9 cellular contexts compared by ENCODE assay signal in the genomic region with DNA sequence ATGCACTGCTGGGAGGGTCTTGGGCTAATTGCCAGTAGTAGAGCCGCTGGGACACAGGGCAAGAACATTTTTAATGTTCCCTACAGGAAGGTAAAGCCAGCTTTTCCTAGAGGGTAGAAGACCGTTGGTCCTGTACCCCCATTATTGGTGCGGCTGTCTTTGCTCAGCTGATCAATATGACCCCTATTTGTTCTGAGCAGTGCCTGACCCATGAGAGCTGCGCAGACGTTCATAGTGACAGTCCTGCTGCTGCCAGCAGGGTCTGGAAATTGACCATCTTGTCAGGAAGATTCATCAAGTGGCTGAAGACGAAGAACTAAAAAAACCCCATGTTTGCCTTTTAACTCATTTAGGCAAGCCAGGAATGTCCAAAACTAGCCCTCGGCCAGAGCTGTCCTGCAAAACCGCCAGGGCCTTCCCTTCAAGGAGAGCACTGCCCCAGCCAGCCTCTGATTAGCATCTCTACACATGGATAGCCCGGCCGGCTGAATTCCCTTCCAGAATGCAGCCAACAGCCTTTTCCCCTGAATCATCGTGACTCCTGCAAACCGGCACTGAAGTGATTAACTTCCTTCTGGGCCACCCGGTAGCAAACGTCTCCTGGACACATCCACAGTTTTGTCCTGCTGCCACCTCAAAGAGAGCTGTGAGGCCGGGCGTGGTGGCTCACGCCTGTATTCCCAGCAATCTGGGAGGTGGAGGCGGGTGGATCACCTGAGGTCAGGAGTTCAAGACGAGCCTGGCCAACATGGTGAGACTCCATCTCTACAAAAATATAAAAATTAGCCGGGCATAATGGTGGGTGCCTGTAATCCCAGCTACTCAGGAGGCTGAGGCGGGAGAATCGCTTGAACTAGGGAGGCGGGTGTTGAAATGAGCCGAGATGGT. TPM values are rescaled to one million over a fixed set of nuclear protein-coding genes. Genes with fewer than 3 reads are reported as not detected.
DNase-seq lines count a peak whose midpoint lies in the region; ATAC-seq and TF ChIP-seq lines count a peak whose summit lies in the region.
"Had no signal": no experiment of that assay in that cellular context is flagged by ENCODE, and none has a peak within 500 bp of the region (broad histone marks: within the 10 kb centered on the region; RNA-seq: fewer than 3 reads in every experiment).

No MANE protein-coding gene starts in this region.

- no peak for TF ChIP-seq CTCF in astrocyte of the cerebellum (IDR thresholded peaks at IDR 0.05; ENCODE audit: low read depth, low read length, missing control alignments)
- TF ChIP-seq CTCF in type B pancreatic cell (conservative IDR thresholded peaks at IDR 0.05) = peak; percentile 20

- no peak for ATAC-seq in HG02884 (IDR thresholded peaks at IDR 0.05; ENCODE audit: unreplicated experiment)

- H3K4me3 Mint-ChIP-seq in type B pancreatic cell = no peak overlapping the region
- no peak overlapping the region for H3K4me3 Mint-ChIP-seq in activated naive CD4-positive, alpha-beta T cell treated with anti-CD3 and anti-CD28 coated beads, Interleukin-2, amount 10 ng/mL, durations not matched to agents 7 days and 5 days
- no peak overlapping the region for H3K4me3 Mint-ChIP-seq in activated T-helper 2 cell treated with anti-CD3 and anti-CD28 coated beads, Interferon-gamma antibody, Interleukin-2, Interleukin-4, amounts not matched to agents 10 μg/mL and 5 μg/mL and 100 μg/mL, durations not matched to agents 14 hours and 24 hours and 36 hours (ENCODE audit: low read depth)
- H3K4me3 Mint-ChIP-seq: memory B cell had no signal

- CTCF ChIA-PET in activated naive CD4-positive, alpha-beta T cell treated with anti-CD3 and anti-CD28 coated beads, Interleukin-2, amount 10 ng/mL, durations not matched to agents 7 days and 5 days (lab: Charles Lee) = no interaction called here

- H3K36me3 Mint-ChIP-seq in type B pancreatic cell = no peaks in the 10 kb centered on the region
- H3K36me3 Mint-ChIP-seq in activated naive CD4-positive, alpha-beta T cell treated with anti-CD3 and anti-CD28 coated beads, Interleukin-2, amount 10 ng/mL, durations not matched to agents 7 days and 5 days = no peaks in the 10 kb centered on the region
- no peaks in the 10 kb centered on the region for H3K36me3 Mint-ChIP-seq in activated T-helper 2 cell treated with anti-CD3 and anti-CD28 coated beads, Interferon-gamma antibody, Interleukin-2, Interleukin-4, amounts not matched to agents 10 μg/mL and 5 μg/mL and 100 μg/mL, durations not matched to agents 14 hours and 24 hours and 36 hours (ENCODE audit: low read depth)

- no peak overlapping the region for H3K4me3 ChIP-seq in astrocyte of the cerebellum (ENCODE audit: low read depth, low read length)

- peaks cover 4% of the 10 kb centered on the region for H3K9me3 Mint-ChIP-seq in type B pancreatic cell
- peaks cover 2% of the 10 kb centered on the region for H3K9me3 Mint-ChIP-seq in activated naive CD4-positive, alpha-beta T cell treated with anti-CD3 and anti-CD28 coated beads, Interleukin-2, amount 10 ng/mL, durations not matched to agents 7 days and 5 days
- H3K9me3 Mint-ChIP-seq in activated T-helper 2 cell treated with anti-CD3 and anti-CD28 coated beads, Interferon-gamma antibody, Interleukin-2, Interleukin-4, amounts not matched to agents 10 μg/mL and 5 μg/mL and 100 μg/mL, durations not matched to agents 14 hours and 24 hours and 36 hours = no peaks in the 10 kb centered on the region

- in situ Hi-C loops in astrocyte of the cerebellum (cut with HindIII; ENCODE audit: low sequenced_read_pairs) = no loop called here

- intact Hi-C loops in activated T-helper 2 cell treated with anti-CD3 and anti-CD28 coated beads, Interferon-gamma antibody, Interleukin-2, Interleukin-4, amounts not matched to agents 10 μg/mL and 5 μg/mL and 100 μg/mL, durations not matched to agents 14 hours and 24 hours and 36 hours (cut with micrococcal nuclease) = no loop called here

- no peaks in the 10 kb centered on the region for H3K27me3 Mint-ChIP-seq in type B pancreatic cell
- H3K27me3 Mint-ChIP-seq in activated naive CD4-positive, alpha-beta T cell treated with anti-CD3 and anti-CD28 coated beads, Interleukin-2, amount 10 ng/mL, durations not matched to agents 7 days and 5 days = peaks cover 9% of the 10 kb centered on the region
- peaks cover 2% of the 10 kb centered on the region for H3K27me3 Mint-ChIP-seq in activated T-helper 2 cell treated with anti-CD3 and anti-CD28 coated beads, Interferon-gamma antibody, Interleukin-2, Interleukin-4, amounts not matched to agents 10 μg/mL and 5 μg/mL and 100 μg/mL, durations not matched to agents 14 hours and 24 hours and 36 hours (ENCODE audit: low read depth)
- H3K27me3 Mint-ChIP-seq: memory B cell had no signal

- DNase-seq in HK-2 (ENCODE audit: unreplicated experiment) (peak; percentile 80), astrocyte of the cerebellum (ENCODE audit: low read depth) (peak; percentile 57), iris pigment epithelial cell (ENCODE audit: low read depth) (peak; percentile 75), type B pancreatic cell (ENCODE audit: extremely low spot score, unreplicated experiment) (no peak), NCI-H2196 (lab: John Stamatoyannopoulos, UW; ENCODE audit: unreplicated experiment) (no peak)
- DNase-seq in activated naive CD4-positive, alpha-beta T cell treated with anti-CD3 and anti-CD28 coated beads, Interleukin-2, amount 10 ng/mL, durations not matched to agents 7 days and 5 days = no peak
- DNase-seq in activated T-helper 2 cell treated with anti-CD3 and anti-CD28 coated beads, Interferon-gamma antibody, Interleukin-2, Interleukin-4, amounts not matched to agents 10 μg/mL and 5 μg/mL and 100 μg/mL, durations not matched to agents 14 hours and 24 hours and 36 hours (ENCODE audit: low spot score) = no peak

- peaks cover 13% of the 10 kb centered on the region for H3K4me1 Mint-ChIP-seq in type B pancreatic cell (ENCODE audit: unreplicated experiment)
- peaks cover 30% of the 10 kb centered on the region for H3K4me1 Mint-ChIP-seq in activated naive CD4-positive, alpha-beta T cell treated with anti-CD3 and anti-CD28 coated beads, Interleukin-2, amount 10 ng/mL, durations not matched to agents 7 days and 5 days
- peaks cover 8% of the 10 kb centered on the region for H3K4me1 Mint-ChIP-seq in activated T-helper 2 cell treated with anti-CD3 and anti-CD28 coated beads, Interferon-gamma antibody, Interleukin-2, Interleukin-4, amounts not matched to agents 10 μg/mL and 5 μg/mL and 100 μg/mL, durations not matched to agents 14 hours and 24 hours and 36 hours (ENCODE audit: low read depth)

- peak overlapping the region; percentile 69 for H3K27ac Mint-ChIP-seq in type B pancreatic cell
- H3K27ac Mint-ChIP-seq in activated naive CD4-positive, alpha-beta T cell treated with anti-CD3 and anti-CD28 coated beads, Interleukin-2, amount 10 ng/mL, durations not matched to agents 7 days and 5 days = no peak overlapping the region
- no peak overlapping the region for H3K27ac Mint-ChIP-seq in activated T-helper 2 cell treated with anti-CD3 and anti-CD28 coated beads, Interferon-gamma antibody, Interleukin-2, Interleukin-4, amounts not matched to agents 10 μg/mL and 5 μg/mL and 100 μg/mL, durations not matched to agents 14 hours and 24 hours and 36 hours
- H3K27ac Mint-ChIP-seq: memory B cell had no signal

RNA-seq across cellular contexts. Expression of a gene that starts 20.9 kb away (rescaled TPM):
- total RNA-seq in type B pancreatic cell (ENCODE audit: low replicate concordance) = 61.1 and 74.8 TPM in 2 replicates
- 43.8 and 53.3 TPM in 2 replicates for total RNA-seq in activated T-helper 2 cell treated with anti-CD3 and anti-CD28 coated beads, Interferon-gamma antibody, Interleukin-2, Interleukin-4, amounts not matched to agents 10 μg/mL and 5 μg/mL and 100 μg/mL, durations not matched to agents 14 hours and 24 hours and 36 hours

Comparison
In these comparisons a context has a peak if more than half of its experiments do, and no peak if none do; other contexts are left out.
1. DNase-seq: peak in HK-2 (single experiment), astrocyte of the cerebellum (single experiment) and iris pigment epithelial cell (single experiment); none in type B pancreatic cell (single experiment), activated naive CD4-positive, alpha-beta T cell treated with anti-CD3 and anti-CD28 coated beads, Interleukin-2, amount 10 ng/mL, durations not matched to agents 7 days and 5 days (single experiment), activated T-helper 2 cell treated with anti-CD3 and anti-CD28 coated beads, Interferon-gamma antibody, Interleukin-2, Interleukin-4, amounts not matched to agents 10 μg/mL and 5 μg/mL and 100 μg/mL, durations not matched to agents 14 hours and 24 hours and 36 hours (single experiment) and NCI-H2196 (single experiment).